In genomic region chr12:29544428-29545101, GRCh38 we compare ENCODE assay signal across 17 cellular contexts. TPM values are rescaled to one million over a fixed set of nuclear protein-coding genes. Genes with fewer than 3 reads are reported as not detected.
DNase-seq lines count a peak whose midpoint lies in the region; ATAC-seq and TF ChIP-seq lines count a peak whose summit lies in the region.
"Had no signal": no experiment of that assay in that cellular context is flagged by ENCODE, and none has a peak within 500 bp of the region (broad histone marks: within the 10 kb centered on the region; RNA-seq: fewer than 3 reads in every experiment).

No MANE protein-coding gene starts in this region.

- H3K79me2 ChIP-seq in OCI-LY7 (ENCODE audit: insufficient read depth, low read depth, low read length) = no peaks in the 10 kb centered on the region

- no TSS peak for BruUV-seq in OCI-LY7 (replicated peaks; lab: Mats Ljungman, UMichigan)

- no peak for TF ChIP-seq CTCF in GM12865 (IDR thresholded peaks at IDR 0.05; ENCODE audit: insufficient read depth, low read depth, low read length, missing control alignments)
- no peak for TF ChIP-seq CTCF in OCI-LY7 (conservative IDR thresholded peaks at IDR 0.05; ENCODE audit: low read length)

- intact Hi-C loops in OCI-LY7 (cut with micrococcal nuclease; ENCODE audit: unreplicated experiment) = no loop called here

- H3K4me1 ChIP-seq in OCI-LY7 (ENCODE audit: insufficient read depth, low read length, poor library complexity, severe bottlenecking) = no peaks in the 10 kb centered on the region

- CTCF ChIA-PET in OCI-LY7 (lab: Charles Lee; ENCODE audit: unreplicated experiment) = no interaction called here

- no peak overlapping the region for H3K4me3 ChIP-seq in GM12865 (ENCODE audit: low read depth, low read length)
- no peak overlapping the region for H3K4me3 ChIP-seq in OCI-LY7 (ENCODE audit: low read depth, low read length, poor library complexity, severe bottlenecking)
- H3K4me3 ChIP-seq: gastroesophageal sphincter, GM23248 had no signal

- H3K27ac ChIP-seq in OCI-LY7 (ENCODE audit: low read depth, low read length, poor library complexity, severe bottlenecking) = no peak overlapping the region
- H3K27ac ChIP-seq: GM23248, neutrophil had no signal

- peak; percentile 9 for DNase-seq in GM12865 (ENCODE audit: low read depth)
- no peak for DNase-seq in OCI-LY7 (ENCODE audit: low spot score)
- no peak for DNase-seq in GM19240 (ENCODE audit: insufficient read length, low spot score)
- DNase-seq in superior temporal gyrus (ENCODE audit: extremely low spot score) = no peak
- no peak for DNase-seq in activated effector memory CD4-positive, alpha-beta T cell treated with anti-CD3 and anti-CD28 coated beads, Interleukin-2, amount 50 U/mL, for 16 hours
- DNase-seq: 8988T; activated CD4-positive, alpha-beta T cell treated with anti-CD3 and anti-CD28 coated beads for 36 hours; GM23248; NCI-H1694; NCI-H526; T-helper 2 cell had no signal

- no peak overlapping the region for H3K4me2 ChIP-seq in OCI-LY7 (ENCODE audit: low read length)

- ATAC-seq in GM19372 (IDR thresholded peaks at IDR 0.05; ENCODE audit: low read depth, unreplicated experiment) (peak; percentile 42), HG02678 (IDR thresholded peaks at IDR 0.05; ENCODE audit: unreplicated experiment) (peak; percentile 37), HG03432 (IDR thresholded peaks at IDR 0.05; ENCODE audit: unreplicated experiment) (peak; percentile 38)
- ATAC-seq: activated CD4-positive, alpha-beta T cell treated with anti-CD3 and anti-CD28 coated beads for 36 hours; gastroesophageal sphincter had no signal

- POLR2A ChIA-PET in OCI-LY7 (lab: Charles Lee) = interaction anchor here (0.6 kb wide), 1 partner anchor 1243 kb away, joined by 3 read pairs; no protein-coding TSS in a partner anchor

- no peaks in the 10 kb centered on the region for H3K9me2 ChIP-seq in OCI-LY7 (ENCODE audit: insufficient read depth, low read length)

- no peaks in the 10 kb centered on the region for H3K9me3 ChIP-seq in OCI-LY7 (ENCODE audit: low read length)
- H3K9me3 ChIP-seq: gastroesophageal sphincter, neutrophil had no signal

- no peaks in the 10 kb centered on the region for H3K36me3 ChIP-seq in OCI-LY7 (ENCODE audit: insufficient read depth, low read length)
- H3K36me3 ChIP-seq: gastroesophageal sphincter, neutrophil had no signal

- H4K20me1 ChIP-seq in OCI-LY7 (ENCODE audit: insufficient read depth, low read length) = no peaks in the 10 kb centered on the region

- H2AFZ ChIP-seq in OCI-LY7 (ENCODE audit: low read length) = no peak overlapping the region
- H2AFZ ChIP-seq: GM23248 had no signal

RNA-seq across cellular contexts. Expression of gene OVCH1, which starts 47.1 kb away (rescaled TPM):
- not detected in 2 replicates for total RNA-seq in OCI-LY7 (2014; rRNA removed; shearing (Covaris generic))
- total RNA-seq in OCI-LY7 (2022) = not detected in 2 replicates
- total RNA-seq: activated CD4-positive, alpha-beta T cell treated with anti-CD3 and anti-CD28 coated beads for 36 hours; Daoy; GM23248 had no signal
